In genomic region chrX:14452-14851, GRCh38 we compare ENCODE assay signal across 8 cellular contexts.
A peak's percentile ranks its signal among the peaks of the same experiment; 100 is the strongest.
DNase-seq lines count a peak whose midpoint lies in the region; ATAC-seq and TF ChIP-seq lines count a peak whose summit lies in the region.
"Not testable (repeated sequence)": the region's sequence is repeated elsewhere in the genome, so short reads cannot be mapped to it uniquely, and the experiment has no call there.

No MANE protein-coding gene starts in this region.

- H3K9me3 ChIP-seq in neuronal stem cell (replicated peaks in 1 of 2; ENCODE audit: control insufficient read depth in 2 of 2, insufficient read depth in 1 of 2, low read depth in 1 of 2, low read length in 2 of 2), result not testable (repeated sequence)

- not testable (repeated sequence) for H3K23ac ChIP-seq in neuronal stem cell (ENCODE audit: low read depth, low read length, poor library complexity)

- not testable (repeated sequence) for H2AK5ac ChIP-seq in neuronal stem cell (ENCODE audit: low read depth, low read length)

- ATAC-seq in GM21825 (IDR thresholded peaks at IDR 0.05; ENCODE audit: unreplicated experiment) (peak; percentile 11), HG03159 (IDR thresholded peaks at IDR 0.05; ENCODE audit: unreplicated experiment) (peak; percentile 6), SK-N-SH treated with all-trans-retinoic acid at 6 μM for 48 hours (peak; percentile 38)
- peak; percentile 27 for ATAC-seq in effector memory CD8-positive, alpha-beta T cell (replicated peaks)

- H3K4me1 Mint-ChIP-seq in effector memory CD8-positive, alpha-beta T cell (ENCODE audit: low read depth in 2 of 2), result not testable (repeated sequence)

- H3K18ac ChIP-seq in neuronal stem cell (ENCODE audit: low read length), result not testable (repeated sequence)

- H3K4me3 Mint-ChIP-seq in effector memory CD8-positive, alpha-beta T cell, result not testable (repeated sequence)

- H3K27ac Mint-ChIP-seq in effector memory CD8-positive, alpha-beta T cell, result not testable (repeated sequence)

- H3K9ac ChIP-seq in neuronal stem cell (ENCODE audit: low read depth, low read length, poor library complexity), result not testable (repeated sequence)

- H2BK15ac ChIP-seq in neuronal stem cell (ENCODE audit: low read length), result not testable (repeated sequence)

- DNase-seq in activated T-cell treated with anti-CD3 and anti-CD28 coated beads, Interleukin-2, amount 50 U/mL, for 48 hours, result peak; percentile 16 to 20
- peak in 1 of 3 experiments; percentile 10 for DNase-seq in effector memory CD8-positive, alpha-beta T cell
- DNase-seq in islet precursor cell, result peak; percentile 35
- DNase-seq in neuronal stem cell (ENCODE audit: low spot score), result not testable (repeated sequence)

- not testable (repeated sequence) for H3K4me3 ChIP-seq in neuronal stem cell (ENCODE audit: low read length in 2 of 2)

- not testable (repeated sequence) for H3K4me1 ChIP-seq in neuronal stem cell (ENCODE audit: control insufficient read depth in 2 of 2, insufficient read depth in 1 of 2, low read depth in 1 of 2, low read length in 2 of 2)

- not testable (repeated sequence) for H3K14ac ChIP-seq in neuronal stem cell (ENCODE audit: low read length)

- not testable (repeated sequence) for H2BK120ac ChIP-seq in neuronal stem cell (ENCODE audit: low read depth, low read length)

- H3K79me1 ChIP-seq in neuronal stem cell (ENCODE audit: low read depth, low read length), result not testable (repeated sequence)

- H3K27me3 ChIP-seq in neuronal stem cell (ENCODE audit: control insufficient read depth in 3 of 3, insufficient read depth in 3 of 3, low read depth in 1 of 3, low read length in 3 of 3), result not testable (repeated sequence)

- no CpG with 5 or more reads among the region's 39 CpGs for WGBS in neuronal stem cell (ENCODE audit: extremely low coverage in 2 of 2, insufficient read length in 2 of 2, insufficient replicate concordance in 1 of 2), 2 donors

- TF ChIP-seq CTCF in 22Rv1 (IDR thresholded peaks at IDR 0.05), result not testable (repeated sequence)

- not testable (repeated sequence) for H4K91ac ChIP-seq in neuronal stem cell (ENCODE audit: low read depth, low read length, poor library complexity)

- not testable (repeated sequence) for H2AFZ ChIP-seq in neuronal stem cell (ENCODE audit: low read length)

- not testable (repeated sequence) for H2BK12ac ChIP-seq in neuronal stem cell (ENCODE audit: low read length)

- not testable (repeated sequence) for H3K36me3 Mint-ChIP-seq in effector memory CD8-positive, alpha-beta T cell (ENCODE audit: insufficient read depth)

- not testable (repeated sequence) for H4K8ac ChIP-seq in neuronal stem cell (ENCODE audit: low read depth, low read length)

- not testable (repeated sequence) for H3K9me3 Mint-ChIP-seq in effector memory CD8-positive, alpha-beta T cell

- H3K27me3 Mint-ChIP-seq in effector memory CD8-positive, alpha-beta T cell, result not testable (repeated sequence)

- peak overlapping the region; percentile 42; the same call in 1 of the 2 replicates for H3K27ac ChIP-seq in 22Rv1
- H3K27ac ChIP-seq in neuronal stem cell (replicated peaks; ENCODE audit: low read length), result not testable (repeated sequence)

- not testable (repeated sequence) for H2BK5ac ChIP-seq in neuronal stem cell (ENCODE audit: low read length)

- not testable (repeated sequence) for H3K36me3 ChIP-seq in neuronal stem cell (replicated peaks in 1 of 2; ENCODE audit: control insufficient read depth in 2 of 2, insufficient read depth in 2 of 2, low read length in 2 of 2)

- H3K4ac ChIP-seq in neuronal stem cell (ENCODE audit: low read length), result not testable (repeated sequence)

- H3K4me2 ChIP-seq in neuronal stem cell (ENCODE audit: insufficient read depth, low read length, poor library complexity, severe bottlenecking), result peak overlapping the region; percentile 25
